Comparison of ENCODE assay signal across 12 cellular contexts in genomic region chr15:71079208-71080044, GRCh38. TPM values are rescaled to one million over a fixed set of nuclear protein-coding genes. Genes with fewer than 3 reads are reported as not detected.
A peak's percentile ranks its signal among the peaks of the same experiment; 100 is the strongest.
DNase-seq lines count a peak whose midpoint lies in the region; ATAC-seq, FAIRE-seq and TF ChIP-seq lines count a peak whose summit lies in the region.
"Had no signal": no experiment of that assay in that cellular context is flagged by ENCODE, and none has a peak within 500 bp of the region (broad histone marks: within the 10 kb centered on the region; RNA-seq: fewer than 3 reads in every experiment).

No MANE protein-coding gene starts in this region.

- no peaks in the 10 kb centered on the region for H3K36me3 Mint-ChIP-seq in stimulated activated effector memory CD8-positive, alpha-beta T cell treated with anti-CD3 and anti-CD28 coated beads, Interleukin-12 subunit alpha, Interleukin-12 subunit beta, amount 100 ng/mL, for 72 hours

- H3K9me3 ChIP-seq in breast epithelium, result no peaks in the 10 kb centered on the region

- intact Hi-C loops in Right ventricle myocardium superior (cut with DNase I) (no loop called here), cardiac septum (cut with DNase I) (no loop called here), breast epithelium (cut with DNase I; ENCODE audit: low total_unique reads) (no loop called here)

- H3K9me3 Mint-ChIP-seq in stimulated activated effector memory CD8-positive, alpha-beta T cell treated with anti-CD3 and anti-CD28 coated beads, Interleukin-12 subunit alpha, Interleukin-12 subunit beta, amount 100 ng/mL, for 72 hours, result no peaks in the 10 kb centered on the region

- H3K4me3 ChIP-seq in breast epithelium, result peak overlapping the region in 2 of 3 donors; percentile 1 to 28

- peak overlapping the region; percentile 65 to 72 for H3K27ac ChIP-seq in breast epithelium

- H3K4me1 ChIP-seq in breast epithelium, result peaks cover 0 to 3% of the 10 kb centered on the region in 2 donors

- no peaks in the 10 kb centered on the region for H3K36me3 ChIP-seq in breast epithelium

- no peak overlapping the region for H3K27ac Mint-ChIP-seq in stimulated activated effector memory CD8-positive, alpha-beta T cell treated with anti-CD3 and anti-CD28 coated beads, Interleukin-12 subunit alpha, Interleukin-12 subunit beta, amount 100 ng/mL, for 72 hours

- no peak for TF ChIP-seq POLR2A in breast epithelium (IDR thresholded peaks at IDR 0.05)

- peak; percentile 55 for DNase-seq in Right ventricle myocardium superior
- DNase-seq in cardiac septum (ENCODE audit: low spot score), result no peak
- no peak for DNase-seq in breast epithelium (ENCODE audit: low spot score in 2 of 2)
- peak; percentile 80 for DNase-seq in kidney tubule cell (ENCODE audit: low spot score)
- DNase-seq in urothelium cell line (ENCODE audit: low spot score), result no peak
- DNase-seq in NCI-H524 treated with DMSO at 0.1 percent for 48 hours (lab: John Stamatoyannopoulos, UW), result no peak
- no peak for DNase-seq in SKM-1 (lab: John Stamatoyannopoulos, UW; ENCODE audit: unreplicated experiment)
- no peak for DNase-seq in stimulated activated effector memory CD8-positive, alpha-beta T cell treated with anti-CD3 and anti-CD28 coated beads, Interleukin-12 subunit alpha, Interleukin-12 subunit beta, amount 100 ng/mL, for 72 hours (ENCODE audit: low spot score in 2 of 2)
- DNase-seq: AML-193, NCI-H446, retina had no signal

- TF ChIP-seq CTCF in breast epithelium (IDR thresholded peaks at IDR 0.05), result no peak

- no peak overlapping the region for H3K4me3 Mint-ChIP-seq in stimulated activated effector memory CD8-positive, alpha-beta T cell treated with anti-CD3 and anti-CD28 coated beads, Interleukin-12 subunit alpha, Interleukin-12 subunit beta, amount 100 ng/mL, for 72 hours

- ATAC-seq in Right ventricle myocardium superior (ENCODE audit: poor library complexity), result peak; percentile 58
- ATAC-seq in stimulated activated effector memory CD8-positive, alpha-beta T cell treated with anti-CD3 and anti-CD28 coated beads, Interleukin-12 subunit alpha, Interleukin-12 subunit beta, amount 100 ng/mL, for 72 hours, result no peak

- H3K4me1 Mint-ChIP-seq in stimulated activated effector memory CD8-positive, alpha-beta T cell treated with anti-CD3 and anti-CD28 coated beads, Interleukin-12 subunit alpha, Interleukin-12 subunit beta, amount 100 ng/mL, for 72 hours, result no peaks in the 10 kb centered on the region

- H3K27me3 ChIP-seq in breast epithelium, result no peaks in the 10 kb centered on the region

- FAIRE-seq in urothelium cell line (lab: Jason Lieb, UNC), result peak; percentile 52
- FAIRE-seq: TTC549 had no signal

RNA-seq across cellular contexts. Expression of gene THSD4, which starts 35.8 kb away (rescaled TPM):
- total RNA-seq in Right ventricle myocardium superior (75.6 TPM), cardiac septum (116 TPM), breast epithelium (10 to 100 TPM in 2 of 3 donors, under 1 TPM in 1; 0.64 to 58.7 (median 41.3) TPM)

Comparison
In these comparisons a context has a peak if more than half of its experiments do, and no peak if none do; other contexts are left out.
1. DNase-seq: peak in Right ventricle myocardium superior (single experiment) and kidney tubule cell (single experiment); none in cardiac septum (single experiment), breast epithelium (0 of 2), urothelium cell line (single experiment), NCI-H524 treated with DMSO at 0.1 percent for 48 hours (single experiment), SKM-1 (single experiment) and stimulated activated effector memory CD8-positive, alpha-beta T cell treated with anti-CD3 and anti-CD28 coated beads, Interleukin-12 subunit alpha, Interleukin-12 subunit beta, amount 100 ng/mL, for 72 hours (0 of 2).